ENCODE assay signal across 9 cellular contexts in the genomic region with DNA sequence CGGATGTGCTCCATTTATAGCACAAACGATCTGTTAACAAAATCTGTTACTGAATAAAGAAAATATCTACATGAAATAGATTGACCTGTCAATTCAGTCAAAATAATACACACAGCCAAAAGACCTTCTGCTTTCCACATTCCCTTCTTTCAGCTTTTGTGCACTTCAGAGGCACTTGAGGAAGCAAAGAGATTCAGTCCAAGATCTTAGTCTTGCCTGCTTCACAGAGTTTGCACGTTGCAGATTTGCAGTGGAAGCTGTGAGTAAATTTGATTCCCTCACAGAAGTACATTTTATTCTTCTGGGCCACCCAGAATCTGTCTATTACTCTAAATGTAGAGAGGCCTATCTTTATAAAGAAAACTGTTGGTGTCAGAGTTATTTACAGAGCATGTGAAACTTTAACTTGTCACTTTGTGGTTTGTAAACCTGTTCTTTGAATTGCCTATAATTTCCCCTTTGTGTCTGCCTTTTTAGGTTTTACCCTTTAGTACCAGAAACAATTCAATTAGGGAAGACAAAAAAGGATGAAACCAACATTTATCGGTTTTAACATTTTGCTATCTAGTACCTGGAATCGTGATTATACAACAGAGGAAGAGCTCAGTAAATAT. TPM values are rescaled to one million over a fixed set of nuclear protein-coding genes. Genes with fewer than 3 reads are reported as not detected.
DNase-seq lines count a peak whose midpoint lies in the region; ATAC-seq and TF ChIP-seq lines count a peak whose summit lies in the region.
"Had no signal": no experiment of that assay in that cellular context is flagged by ENCODE, and none has a peak within 500 bp of the region (broad histone marks: within the 10 kb centered on the region; RNA-seq: fewer than 3 reads in every experiment).

No MANE protein-coding gene starts in this region.

- H3K27me3 ChIP-seq in thyroid gland (no peaks in the 10 kb centered on the region), brain microvascular endothelial cell (replicated peaks) (no peaks in the 10 kb centered on the region)

- peaks cover 6 to 11% of the 10 kb centered on the region in 2 donors for H3K4me1 ChIP-seq in thyroid gland

- H3K36me3 ChIP-seq in thyroid gland = no peaks in the 10 kb centered on the region
- H3K36me3 ChIP-seq in brain microvascular endothelial cell (replicated peaks) = no peaks in the 10 kb centered on the region

- H3K27ac ChIP-seq in thyroid gland (peak overlapping the region; percentile 3 to 49 (median 38)), brain microvascular endothelial cell (no peak overlapping the region)

- no peaks in the 10 kb centered on the region for H3K9me3 ChIP-seq in thyroid gland

- intact Hi-C loops in thyroid gland (cut with DNase I) = no loop called here

- peaks cover 64% of the 10 kb centered on the region for H3K4me1 Mint-ChIP-seq in activated T-cell treated with anti-CD3 and anti-CD28 coated beads, Interleukin-2, amount 50 U/mL, for 72 hours (ENCODE audit: low read depth)
- peaks cover 46% of the 10 kb centered on the region for H3K4me1 Mint-ChIP-seq in WTC11

- H3K4me3 Mint-ChIP-seq in activated T-cell treated with anti-CD3 and anti-CD28 coated beads, Interleukin-2, amount 50 U/mL, for 72 hours = peak overlapping the region; percentile 52 to 82
- H3K4me3 Mint-ChIP-seq in WTC11 = no peak overlapping the region

- H3K27ac Mint-ChIP-seq in activated T-cell treated with anti-CD3 and anti-CD28 coated beads, Interleukin-2, amount 50 U/mL, for 72 hours = peak overlapping the region; percentile 92
- H3K27ac Mint-ChIP-seq in WTC11 = peak overlapping the region; percentile 55

- ATAC-seq in activated T-cell treated with anti-CD3 and anti-CD28 coated beads, Interleukin-2, amount 50 U/mL, for 72 hours (replicated peaks in 1 of 2) = peak; percentile 55 to 65
- ATAC-seq in HG02973 (IDR thresholded peaks at IDR 0.05; ENCODE audit: unreplicated experiment) (peak; percentile 82), WTC11 (no peak)
- ATAC-seq: K562 had no signal

- no peaks in the 10 kb centered on the region for H3K27me3 Mint-ChIP-seq in activated T-cell treated with anti-CD3 and anti-CD28 coated beads, Interleukin-2, amount 50 U/mL, for 72 hours (ENCODE audit: low read depth)
- no peaks in the 10 kb centered on the region for H3K27me3 Mint-ChIP-seq in WTC11 (ENCODE audit: low read depth)

- TF ChIP-seq CTCF in WTC11 (IDR thresholded peaks at IDR 0.05) (no peak), thyroid gland (IDR thresholded peaks at IDR 0.05) (no peak), brain microvascular endothelial cell (IDR thresholded peaks at IDR 0.05; ENCODE audit: low read depth, low read length, missing control alignments) (no peak)

- H3K4me3 ChIP-seq in thyroid gland (replicated peaks in 1 of 3) (no peak overlapping the region), brain microvascular endothelial cell (ENCODE audit: low read depth, low read length) (no peak overlapping the region)
- H3K4me3 ChIP-seq: K562 had no signal

- H3K9me3 Mint-ChIP-seq in activated T-cell treated with anti-CD3 and anti-CD28 coated beads, Interleukin-2, amount 50 U/mL, for 72 hours = no peaks in the 10 kb centered on the region
- no peaks in the 10 kb centered on the region for H3K9me3 Mint-ChIP-seq in WTC11

- CTCF ChIA-PET in WTC11 (lab: Charles Lee) = no interaction called here

- POLR2A ChIA-PET in WTC11 (lab: Charles Lee) = interaction anchor here (0.5 kb wide), 1 partner anchor 90 kb away, joined by 7 read pairs; no protein-coding TSS in a partner anchor

- no peaks in the 10 kb centered on the region for H3K36me3 Mint-ChIP-seq in activated T-cell treated with anti-CD3 and anti-CD28 coated beads, Interleukin-2, amount 50 U/mL, for 72 hours (ENCODE audit: insufficient read depth in 2 of 2)
- H3K36me3 Mint-ChIP-seq in WTC11 = no peaks in the 10 kb centered on the region

- in situ Hi-C loops in brain microvascular endothelial cell (cut with HindIII; ENCODE audit: low pct_ligation_motif_present, low sequenced_read_pairs) = no loop called here
- in situ Hi-C loops in G401 (cut with HindIII; ENCODE audit: low sequenced_read_pairs) = no loop called here

- no peak for TF ChIP-seq POLR2A in thyroid gland (IDR thresholded peaks at IDR 0.05)

- 28 to 31% methylated on average over 5 of the region's 5 CpGs for WGBS in thyroid gland, 2 donors

- no peak for DNase-seq in activated T-cell treated with anti-CD3 and anti-CD28 coated beads, Interleukin-2, amount 50 U/mL, for 72 hours
- DNase-seq in activated T-cell treated with anti-CD3 and anti-CD28 coated beads, Interleukin-2, amount 50 U/mL, for 1 hour = no peak
- DNase-seq in WTC11 (ENCODE audit: low spot score) (no peak), thyroid gland (peak; percentile 29 to 45), brain microvascular endothelial cell (no peak), G401 (ENCODE audit: low spot score) (no peak), NK-92 (lab: John Stamatoyannopoulos, UW; ENCODE audit: unreplicated experiment) (no peak)

TF ChIP-seq in WTC11, 78 proteins besides CTCF, POLR2A, EP300 and RAD21:
- TF ChIP-seq, protein P1, sequence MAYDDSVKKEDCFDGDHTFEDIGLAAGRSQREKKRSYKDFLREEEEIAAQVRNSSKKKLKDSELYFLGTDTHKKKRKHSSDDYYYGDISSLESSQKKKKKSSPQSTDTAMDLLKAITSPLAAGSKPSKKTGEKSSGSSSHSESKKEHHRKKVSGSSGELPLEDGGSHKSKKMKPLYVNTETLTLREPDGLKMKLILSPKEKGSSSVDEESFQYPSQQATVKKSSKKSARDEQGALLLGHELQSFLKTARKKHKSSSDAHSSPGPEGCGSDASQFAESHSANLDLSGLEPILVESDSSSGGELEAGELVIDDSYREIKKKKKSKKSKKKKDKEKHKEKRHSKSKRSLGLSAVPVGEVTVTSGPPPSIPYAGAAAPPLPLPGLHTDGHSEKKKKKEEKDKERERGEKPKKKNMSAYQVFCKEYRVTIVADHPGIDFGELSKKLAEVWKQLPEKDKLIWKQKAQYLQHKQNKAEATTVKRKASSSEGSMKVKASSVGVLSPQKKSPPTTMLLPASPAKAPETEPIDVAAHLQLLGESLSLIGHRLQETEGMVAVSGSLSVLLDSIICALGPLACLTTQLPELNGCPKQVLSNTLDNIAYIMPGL (CRISPR knock-in tag; IDR thresholded peaks at IDR 0.05) = no peak
- TF ChIP-seq, protein P2, sequence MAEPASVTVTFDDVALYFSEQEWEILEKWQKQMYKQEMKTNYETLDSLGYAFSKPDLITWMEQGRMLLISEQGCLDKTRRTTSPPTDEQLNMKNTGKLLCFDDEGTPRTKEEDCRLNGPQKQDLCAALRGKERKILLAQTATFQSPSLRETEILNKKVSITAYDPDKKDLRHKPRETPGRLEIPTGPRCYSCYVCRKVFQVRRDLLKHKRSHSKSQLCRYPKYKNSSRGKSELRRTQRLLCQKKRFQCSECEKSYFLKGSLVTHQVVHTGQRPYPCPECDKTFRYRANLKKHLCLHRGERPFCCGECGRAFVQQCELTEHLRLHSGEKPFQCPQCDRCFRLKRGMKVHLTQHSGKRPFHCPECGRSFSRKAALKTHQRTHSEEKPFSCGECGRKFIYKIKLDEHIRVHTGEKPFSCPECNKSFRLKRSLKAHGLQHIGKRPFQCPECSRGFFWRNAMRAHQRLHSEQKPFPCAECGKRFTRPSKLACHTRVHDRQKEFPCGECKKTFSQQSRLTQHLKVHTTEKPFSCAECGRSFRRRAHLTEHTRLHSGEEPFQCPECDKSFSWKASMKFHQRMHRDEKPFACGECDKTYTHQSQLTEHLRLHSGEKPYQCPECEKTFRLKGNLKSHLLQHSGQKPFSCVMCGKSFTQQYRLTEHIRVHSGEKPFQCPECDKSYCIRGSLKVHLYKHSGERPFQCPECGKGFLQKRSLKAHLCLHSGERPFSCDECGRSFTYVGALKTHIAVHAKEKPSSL (CRISPR knock-in tag; conservative IDR thresholded peaks at IDR 0.05) = no peak

RNA-seq across cellular contexts. Expression of a gene that starts 15.5 kb away (rescaled TPM):
- 10 to 100 TPM; 39.8 to 58.1 TPM for total RNA-seq in activated T-cell treated with anti-CD3 and anti-CD28 coated beads, Interleukin-2, amount 50 U/mL, for 72 hours
- total RNA-seq in WTC11 (2021) = 83.5 to 107 TPM (median 88.8 TPM) in 3 replicates
- 100 to 1,000 TPM in 2 of 4 donors, 10 to 100 TPM in 2; 52.2 to 142 (median 100) TPM for total RNA-seq in thyroid gland
- total RNA-seq in G401 (2014; rRNA removed; shearing (Covaris generic)) = 37.3 and 69.8 TPM in 2 replicates

Comparison
In these comparisons a context has a peak if more than half of its experiments do, and no peak if none do; other contexts are left out.
1. DNase-seq: peak in thyroid gland (2 of 2); none in activated T-cell treated with anti-CD3 and anti-CD28 coated beads, Interleukin-2, amount 50 U/mL, for 72 hours (0 of 2), activated T-cell treated with anti-CD3 and anti-CD28 coated beads, Interleukin-2, amount 50 U/mL, for 1 hour (single experiment), WTC11 (single experiment), brain microvascular endothelial cell (single experiment), G401 (single experiment) and NK-92 (single experiment).